18 cellular contexts compared by ENCODE assay signal in genomic region chr6:148818939-148819575, GRCh38.
A peak's percentile ranks its signal among the peaks of the same experiment; 100 is the strongest.
DNase-seq lines count a peak whose midpoint lies in the region; ATAC-seq and TF ChIP-seq lines count a peak whose summit lies in the region.
"Had no signal": no experiment of that assay in that cellular context is flagged by ENCODE, and none has a peak within 500 bp of the region (broad histone marks: within the 10 kb centered on the region; RNA-seq: fewer than 3 reads in every experiment).

No MANE protein-coding gene starts in this region.

- peaks cover 49% of the 10 kb centered on the region for H3K4me1 ChIP-seq in HUES6 (ENCODE audit: control insufficient read depth, insufficient read depth, low read length)
- peaks cover 3% of the 10 kb centered on the region for H3K4me1 ChIP-seq in mammary epithelial cell (ENCODE audit: insufficient read depth, low read length)
- peaks cover 0 to 7% (median 0%) of the 10 kb centered on the region in 4 donors for H3K4me1 ChIP-seq in stomach
- H3K4me1 ChIP-seq: left ventricle myocardium inferior had no signal

- DNase-seq in mammary epithelial cell (peak; percentile 55), iPS-NIHi7 (ENCODE audit: extremely low spot score) (peak; percentile 47), smooth muscle cell of the brain vasculature (ENCODE audit: low read depth, low spot score) (peak; percentile 10), stomach (no peak), T-cell (no peak), putamen (ENCODE audit: low spot score) (no peak)
- DNase-seq: activated CD4-positive, alpha-beta memory T cell treated with anti-CD3 and anti-CD28 coated beads for 36 hours; activated T-cell treated with anti-CD3 and anti-CD28 coated beads, Interleukin-2, amount 50 U/mL, for 4 hours; left ventricle myocardium inferior; naive B cell; NCI-H748 treated with DMSO at 0.1 percent for 48 hours; stimulated activated CD4-positive, alpha-beta T cell treated with anti-CD3 and anti-CD28 coated beads, Interleukin-2, amount 100 ng/mL, for 24 hours had no signal

- H3K4me3 Mint-ChIP-seq in T-cell = no peak overlapping the region
- H3K4me3 Mint-ChIP-seq: activated CD4-positive, alpha-beta memory T cell treated with anti-CD3 and anti-CD28 coated beads for 36 hours; activated naive CD8-positive, alpha-beta T cell; activated T-cell treated with anti-CD3 and anti-CD28 coated beads, Interleukin-2, amount 50 U/mL, for 4 hours; central memory CD8-positive, alpha-beta T cell; IgD-negative memory B cell; naive B cell had no signal

- H3K4me3 ChIP-seq in HUES6 (ENCODE audit: low read depth, low read length) (peak overlapping the region; percentile 39), mammary epithelial cell (replicated peaks in 1 of 3; ENCODE audit: insufficient read depth in 1 of 3, low read depth in 2 of 3, low read length in 3 of 3) (no peak overlapping the region), stomach (no peak overlapping the region)
- H3K4me3 ChIP-seq: BLaER1, left ventricle myocardium inferior had no signal

- peaks cover 0 to 7% (median 0%) of the 10 kb centered on the region in 3 donors for H3K9me3 Mint-ChIP-seq in T-cell

- no peak overlapping the region for H3K4me2 ChIP-seq in mammary epithelial cell (ENCODE audit: insufficient read depth, low read depth, low read length)
- H3K4me2 ChIP-seq: BLaER1 had no signal

- WGBS in mammary epithelial cell (ENCODE audit: low coverage, missing lambda C conversion rate) = 82% methylated on average over 7 of the region's 7 CpGs
- WGBS in stomach, 5 donors = 42 to 61% (median 57%) methylated on average over 7 of the region's 7 CpGs

- H3K27me3 Mint-ChIP-seq in T-cell = peaks cover 0 to 2% of the 10 kb centered on the region in 2 donors
- H3K27me3 Mint-ChIP-seq: activated CD4-positive, alpha-beta memory T cell treated with anti-CD3 and anti-CD28 coated beads for 36 hours; activated naive CD8-positive, alpha-beta T cell; central memory CD8-positive, alpha-beta T cell; IgD-negative memory B cell; naive B cell had no signal

- no peak overlapping the region for H2AFZ ChIP-seq in mammary epithelial cell (ENCODE audit: low read depth, low read length)

- H3K27ac Mint-ChIP-seq in T-cell = no peak overlapping the region
- H3K27ac Mint-ChIP-seq: activated CD4-positive, alpha-beta memory T cell treated with anti-CD3 and anti-CD28 coated beads for 36 hours; activated naive CD8-positive, alpha-beta T cell had no signal

- dilution Hi-C loops in mammary epithelial cell (cut with HindIII; ENCODE audit: low sequenced_read_pairs) = no loop called here

- no peaks in the 10 kb centered on the region for H3K36me3 Mint-ChIP-seq in T-cell
- H3K36me3 Mint-ChIP-seq: activated CD4-positive, alpha-beta memory T cell treated with anti-CD3 and anti-CD28 coated beads for 36 hours had no signal

- H3K9ac ChIP-seq in HUES6 (ENCODE audit: low read length) = peak overlapping the region; percentile 40
- no peak overlapping the region for H3K9ac ChIP-seq in mammary epithelial cell (ENCODE audit: insufficient read depth, low read length)
- H3K9ac ChIP-seq: BLaER1 had no signal

- H3K27ac ChIP-seq in HUES6 (ENCODE audit: low read depth, low read length) (peak overlapping the region; percentile 85), mammary epithelial cell (ENCODE audit: insufficient read depth, low read depth, low read length) (no peak overlapping the region), stomach (no peak overlapping the region)
- H3K27ac ChIP-seq: BLaER1, left ventricle myocardium inferior had no signal

- H3K27me3 ChIP-seq in HUES6 (ENCODE audit: control insufficient read depth, insufficient read depth, low read length) (no peaks in the 10 kb centered on the region), mammary epithelial cell (ENCODE audit: insufficient read depth, low read length) (no peaks in the 10 kb centered on the region), stomach (no peaks in the 10 kb centered on the region)
- H3K27me3 ChIP-seq: BLaER1 had no signal

- TF ChIP-seq EP300 in stomach (IDR thresholded peaks at IDR 0.05) = no peak

- no peak for TF ChIP-seq CTCF in mammary epithelial cell (conservative IDR thresholded peaks at IDR 0.05 in 1 of 2, IDR thresholded peaks at IDR 0.05 in 1 of 2; ENCODE audit: extremely low read depth in 1 of 2, insufficient read depth in 1 of 2, low read depth in 1 of 2, low read length in 2 of 2)
- TF ChIP-seq CTCF in stomach (IDR thresholded peaks at IDR 0.05) = no peak

- intact Hi-C loops in mammary epithelial cell (cut with micrococcal nuclease) (loop anchor here (5.0 kb wide), 1 partner anchor 72 kb away; the partner anchor contains the start of gene UST), stomach (cut with DNase I; ENCODE audit: low total_unique reads) (no loop called here)

- no peak for ATAC-seq in T-cell (replicated peaks in 1 of 4)
- ATAC-seq: activated T-cell treated with anti-CD3 and anti-CD28 coated beads, Interleukin-2, amount 50 U/mL, for 4 hours; Panc1 had no signal

- H3K36me3 ChIP-seq in HUES6 (ENCODE audit: control insufficient read depth, insufficient read depth, low read length) (peaks cover 8% of the 10 kb centered on the region), mammary epithelial cell (ENCODE audit: insufficient read depth, low read length) (no peaks in the 10 kb centered on the region), stomach (no peaks in the 10 kb centered on the region)
- H3K36me3 ChIP-seq: BLaER1, left ventricle myocardium inferior had no signal

- no peaks in the 10 kb centered on the region for H3K79me2 ChIP-seq in mammary epithelial cell (ENCODE audit: insufficient read depth, low read length)

- CTCF ChIA-PET in mammary epithelial cell (lab: Charles Lee; ENCODE audit: low non-redundant PET) (no interaction called here), T-cell (lab: Charles Lee) (no interaction called here)

- in situ Hi-C loops in mammary epithelial cell (cut with MboI; ENCODE audit: low sequenced_read_pairs in 2 of 2) = no loop called here

- H3K4me1 Mint-ChIP-seq in T-cell = peaks cover 0 to 7% (median 0%) of the 10 kb centered on the region in 3 donors

- H4K20me1 ChIP-seq in mammary epithelial cell (ENCODE audit: insufficient read depth, low read length) = no peaks in the 10 kb centered on the region
- H4K20me1 ChIP-seq: BLaER1 had no signal

- POLR2A ChIA-PET in T-cell (lab: Charles Lee) = no interaction called here

- H3K9me3 ChIP-seq in HUES6 (ENCODE audit: control insufficient read depth, insufficient read depth, low read depth, low read length) (peaks cover 11% of the 10 kb centered on the region), mammary epithelial cell (replicated peaks; ENCODE audit: insufficient read depth, low read length) (no peaks in the 10 kb centered on the region), stomach (peaks cover 0 to 7% (median 0%) of the 10 kb centered on the region in 4 donors)

- TF ChIP-seq POLR2A in stomach (IDR thresholded peaks at IDR 0.05) = no peak

- no TSS peak for BruUV-seq in mammary epithelial cell (replicated peaks; lab: Mats Ljungman, UMichigan)

Comparison
In these comparisons a context has a peak if more than half of its experiments do, and no peak if none do; other contexts are left out.
1. DNase-seq: peak in mammary epithelial cell (single experiment), iPS-NIHi7 (single experiment) and smooth muscle cell of the brain vasculature (single experiment); none in stomach (single experiment), T-cell (0 of 34) and putamen (single experiment).